Comparison of ENCODE assay signal across 17 cellular contexts in genomic region chr17:57517519-57518342, GRCh38.
DNase-seq lines count a peak whose midpoint lies in the region; ATAC-seq and TF ChIP-seq lines count a peak whose summit lies in the region.
"Had no signal": no experiment of that assay in that cellular context is flagged by ENCODE, and none has a peak within 500 bp of the region (broad histone marks: within the 10 kb centered on the region; RNA-seq: fewer than 3 reads in every experiment).

No MANE protein-coding gene starts in this region.

- H2BK15ac ChIP-seq in mesenchymal stem cell (ENCODE audit: low read depth, poor library complexity, severe bottlenecking), result peak overlapping the region; percentile 92

- peak overlapping the region in 1 of 2 experiments; percentile 56 for H3K14ac ChIP-seq in mesenchymal stem cell (ENCODE audit: low read length in 2 of 2)

- TF ChIP-seq POLR2A in adrenal gland (IDR thresholded peaks at IDR 0.05), result no peak

- peak overlapping the region in 1 of 2 experiments; percentile 38 for H3K4ac ChIP-seq in mesenchymal stem cell (ENCODE audit: low read depth in 1 of 2, low read length in 2 of 2)

- no peak overlapping the region for H3K9ac ChIP-seq in mesenchymal stem cell (ENCODE audit: low read length)

- H3K4me3 ChIP-seq in WERI-Rb-1 (ENCODE audit: low read depth, low read length), result peak overlapping the region; percentile 22
- H3K4me3 ChIP-seq in mesenchymal stem cell (ENCODE audit: insufficient read depth in 1 of 2, low read depth in 1 of 2, low read length in 2 of 2), result no peak overlapping the region
- no peak overlapping the region for H3K4me3 ChIP-seq in adrenal gland
- H3K4me3 ChIP-seq: lung, Peyer's patch, transverse colon had no signal

- H2BK120ac ChIP-seq in mesenchymal stem cell (ENCODE audit: low read depth, low read length), result no peak overlapping the region

- ATAC-seq in activated CD8-positive, alpha-beta T cell treated with anti-CD3 and anti-CD28 coated beads, Interleukin-2, amount 10 ng/mL, durations not matched to agents 7 days and 5 days, result no peak
- no peak for ATAC-seq in activated CD8-positive, alpha-beta T cell treated with anti-CD3 and anti-CD28 coated beads for 36 hours
- ATAC-seq: CD8-positive, alpha-beta T cell; stimulated activated effector memory CD8-positive, alpha-beta T cell treated with anti-CD3 and anti-CD28 coated beads, Interleukin-12 subunit alpha, Interleukin-12 subunit beta, amount 100 ng/mL, for 72 hours had no signal

- no peak overlapping the region for H3K4me2 ChIP-seq in mesenchymal stem cell (ENCODE audit: low read length, poor library complexity, severe bottlenecking)

- CTCF ChIA-PET in activated CD8-positive, alpha-beta T cell treated with anti-CD3 and anti-CD28 coated beads, Interleukin-2, amount 10 ng/mL, durations not matched to agents 7 days and 5 days (lab: Charles Lee), result no interaction called here
- CTCF ChIA-PET in activated CD8-positive, alpha-beta T cell treated with anti-CD3 and anti-CD28 coated beads for 36 hours (lab: Charles Lee), result interaction anchor here (1.2 kb wide), 1 partner anchor 154 kb away, joined by 4 read pairs; no protein-coding TSS in a partner anchor

- H3K4me1 Mint-ChIP-seq in activated CD8-positive, alpha-beta T cell treated with anti-CD3 and anti-CD28 coated beads, Interleukin-2, amount 10 ng/mL, durations not matched to agents 7 days and 5 days (ENCODE audit: low read depth), result peaks cover 7% of the 10 kb centered on the region
- H3K4me1 Mint-ChIP-seq in activated CD8-positive, alpha-beta T cell treated with anti-CD3 and anti-CD28 coated beads for 36 hours (ENCODE audit: low read depth), result peaks cover 9% of the 10 kb centered on the region
- H3K4me1 Mint-ChIP-seq in type B pancreatic cell (ENCODE audit: unreplicated experiment), result peaks cover 64% of the 10 kb centered on the region
- H3K4me1 Mint-ChIP-seq in activated T-helper 2 cell treated with anti-CD3 and anti-CD28 coated beads, Interferon-gamma antibody, Interleukin-2, Interleukin-4, amounts not matched to agents 10 μg/mL and 5 μg/mL and 100 μg/mL, durations not matched to agents 14 hours and 24 hours and 36 hours (ENCODE audit: low read depth), result peaks cover 17% of the 10 kb centered on the region

- no peak overlapping the region for H3K4me3 Mint-ChIP-seq in activated CD8-positive, alpha-beta T cell treated with anti-CD3 and anti-CD28 coated beads, Interleukin-2, amount 10 ng/mL, durations not matched to agents 7 days and 5 days
- no peak overlapping the region for H3K4me3 Mint-ChIP-seq in activated CD8-positive, alpha-beta T cell treated with anti-CD3 and anti-CD28 coated beads for 36 hours
- H3K4me3 Mint-ChIP-seq in type B pancreatic cell, result peak overlapping the region; percentile 43
- H3K4me3 Mint-ChIP-seq in activated T-helper 2 cell treated with anti-CD3 and anti-CD28 coated beads, Interferon-gamma antibody, Interleukin-2, Interleukin-4, amounts not matched to agents 10 μg/mL and 5 μg/mL and 100 μg/mL, durations not matched to agents 14 hours and 24 hours and 36 hours (ENCODE audit: low read depth), result no peak overlapping the region
- H3K4me3 Mint-ChIP-seq: CD8-positive, alpha-beta T cell; stimulated activated effector memory CD8-positive, alpha-beta T cell treated with anti-CD3 and anti-CD28 coated beads, Interleukin-12 subunit alpha, Interleukin-12 subunit beta, amount 100 ng/mL, for 72 hours had no signal

- H2BK5ac ChIP-seq in mesenchymal stem cell (ENCODE audit: low read depth, low read length, poor library complexity, severe bottlenecking), result peak overlapping the region; percentile 21

- H3K27ac ChIP-seq in WERI-Rb-1 (peak overlapping the region; percentile 98), mesenchymal stem cell (ENCODE audit: low read length, poor library complexity, severe bottlenecking) (no peak overlapping the region), adrenal gland (peak overlapping the region in 1 of 5 donors; percentile 51)
- H3K27ac ChIP-seq: neutrophil, Peyer's patch, transverse colon had no signal

- peak overlapping the region; percentile 25 to 57 for H2BK12ac ChIP-seq in mesenchymal stem cell (ENCODE audit: low read length in 2 of 2)

- H3K27me3 ChIP-seq in WERI-Rb-1 (ENCODE audit: insufficient read depth, low read depth, severe bottlenecking), result no peaks in the 10 kb centered on the region
- peaks cover 0 to 4% of the 10 kb centered on the region in 2 experiments for H3K27me3 ChIP-seq in mesenchymal stem cell (ENCODE audit: control insufficient read depth in 1 of 2, insufficient read depth in 1 of 2, low read length in 2 of 2)
- no peaks in the 10 kb centered on the region for H3K27me3 ChIP-seq in adrenal gland
- H3K27me3 ChIP-seq: neutrophil, Peyer's patch, transverse colon had no signal

- H3K36me3 ChIP-seq in WERI-Rb-1, result no peaks in the 10 kb centered on the region
- no peaks in the 10 kb centered on the region for H3K36me3 ChIP-seq in mesenchymal stem cell (ENCODE audit: control insufficient read depth in 1 of 2, insufficient read depth in 2 of 2, low read depth in 1 of 2, low read length in 2 of 2)
- no peaks in the 10 kb centered on the region for H3K36me3 ChIP-seq in adrenal gland (replicated peaks in 1 of 2)
- H3K36me3 ChIP-seq: neutrophil, Peyer's patch, transverse colon had no signal

- no peaks in the 10 kb centered on the region for H3K9me3 Mint-ChIP-seq in activated CD8-positive, alpha-beta T cell treated with anti-CD3 and anti-CD28 coated beads, Interleukin-2, amount 10 ng/mL, durations not matched to agents 7 days and 5 days (ENCODE audit: insufficient read depth)
- H3K9me3 Mint-ChIP-seq in activated CD8-positive, alpha-beta T cell treated with anti-CD3 and anti-CD28 coated beads for 36 hours, result no peaks in the 10 kb centered on the region
- H3K9me3 Mint-ChIP-seq in type B pancreatic cell, result no peaks in the 10 kb centered on the region
- no peaks in the 10 kb centered on the region for H3K9me3 Mint-ChIP-seq in activated T-helper 2 cell treated with anti-CD3 and anti-CD28 coated beads, Interferon-gamma antibody, Interleukin-2, Interleukin-4, amounts not matched to agents 10 μg/mL and 5 μg/mL and 100 μg/mL, durations not matched to agents 14 hours and 24 hours and 36 hours
- H3K9me3 Mint-ChIP-seq: CD8-positive, alpha-beta T cell; stimulated activated effector memory CD8-positive, alpha-beta T cell treated with anti-CD3 and anti-CD28 coated beads, Interleukin-12 subunit alpha, Interleukin-12 subunit beta, amount 100 ng/mL, for 72 hours had no signal

- no peak for TF ChIP-seq CTCF in activated CD8-positive, alpha-beta T cell treated with anti-CD3 and anti-CD28 coated beads for 36 hours (IDR thresholded peaks at IDR 0.05)
- no peak for TF ChIP-seq CTCF in WERI-Rb-1 (IDR thresholded peaks at IDR 0.05; ENCODE audit: low read depth, low read length)
- TF ChIP-seq CTCF in type B pancreatic cell (conservative IDR thresholded peaks at IDR 0.05), result no peak
- no peak for TF ChIP-seq CTCF in adrenal gland (IDR thresholded peaks at IDR 0.05)

- H3K4me1 ChIP-seq in mesenchymal stem cell (ENCODE audit: control insufficient read depth, insufficient read depth, low read depth, low read length) (peaks cover 18% of the 10 kb centered on the region), adrenal gland (replicated peaks in 1 of 2) (peaks cover 4 to 16% of the 10 kb centered on the region in 2 donors)
- H3K4me1 ChIP-seq: transverse colon had no signal

- no peaks in the 10 kb centered on the region for H3K9me3 ChIP-seq in WERI-Rb-1 (ENCODE audit: severe bottlenecking)
- no peaks in the 10 kb centered on the region for H3K9me3 ChIP-seq in mesenchymal stem cell (ENCODE audit: control insufficient read depth, low read length)
- H3K9me3 ChIP-seq in adrenal gland (replicated peaks in 1 of 3), result no peaks in the 10 kb centered on the region
- H3K9me3 ChIP-seq: neutrophil, Peyer's patch, transverse colon had no signal

- intact Hi-C loops in activated CD8-positive, alpha-beta T cell treated with anti-CD3 and anti-CD28 coated beads for 36 hours (cut with micrococcal nuclease), result no loop called here
- intact Hi-C loops in adrenal gland (cut with DNase I), result no loop called here
- intact Hi-C loops in activated T-helper 2 cell treated with anti-CD3 and anti-CD28 coated beads, Interferon-gamma antibody, Interleukin-2, Interleukin-4, amounts not matched to agents 10 μg/mL and 5 μg/mL and 100 μg/mL, durations not matched to agents 14 hours and 24 hours and 36 hours (cut with micrococcal nuclease), result no loop called here

- no peak for DNase-seq in activated CD8-positive, alpha-beta T cell treated with anti-CD3 and anti-CD28 coated beads, Interleukin-2, amount 10 ng/mL, durations not matched to agents 7 days and 5 days
- no peak for DNase-seq in activated CD8-positive, alpha-beta T cell treated with anti-CD3 and anti-CD28 coated beads for 36 hours
- DNase-seq in WERI-Rb-1, result peak; percentile 94
- no peak for DNase-seq in mesenchymal stem cell
- no peak for DNase-seq in type B pancreatic cell (ENCODE audit: extremely low spot score, unreplicated experiment)
- DNase-seq in adrenal gland, result no peak
- DNase-seq in activated T-helper 2 cell treated with anti-CD3 and anti-CD28 coated beads, Interferon-gamma antibody, Interleukin-2, Interleukin-4, amounts not matched to agents 10 μg/mL and 5 μg/mL and 100 μg/mL, durations not matched to agents 14 hours and 24 hours and 36 hours (ENCODE audit: low spot score), result no peak
- DNase-seq in OCI-M1 (lab: John Stamatoyannopoulos, UW), result no peak
- DNase-seq: activated T-cell treated with anti-CD3 and anti-CD28 coated beads, Interleukin-2, amount 50 U/mL, for 48 hours; CD8-positive, alpha-beta T cell; central memory CD4-positive, alpha-beta T cell; KBM-7; Peyer's patch; transverse colon had no signal

- peak overlapping the region; percentile 1 for H4K8ac ChIP-seq in mesenchymal stem cell (ENCODE audit: low read length)

- H2AFZ ChIP-seq in mesenchymal stem cell (ENCODE audit: low read depth, low read length), result no peak overlapping the region

- no peaks in the 10 kb centered on the region for H3K27me3 Mint-ChIP-seq in activated CD8-positive, alpha-beta T cell treated with anti-CD3 and anti-CD28 coated beads, Interleukin-2, amount 10 ng/mL, durations not matched to agents 7 days and 5 days (ENCODE audit: low read depth)
- H3K27me3 Mint-ChIP-seq in activated CD8-positive, alpha-beta T cell treated with anti-CD3 and anti-CD28 coated beads for 36 hours, result no peaks in the 10 kb centered on the region
- no peaks in the 10 kb centered on the region for H3K27me3 Mint-ChIP-seq in type B pancreatic cell
- H3K27me3 Mint-ChIP-seq in activated T-helper 2 cell treated with anti-CD3 and anti-CD28 coated beads, Interferon-gamma antibody, Interleukin-2, Interleukin-4, amounts not matched to agents 10 μg/mL and 5 μg/mL and 100 μg/mL, durations not matched to agents 14 hours and 24 hours and 36 hours (ENCODE audit: low read depth), result no peaks in the 10 kb centered on the region

- H3K36me3 Mint-ChIP-seq in activated CD8-positive, alpha-beta T cell treated with anti-CD3 and anti-CD28 coated beads, Interleukin-2, amount 10 ng/mL, durations not matched to agents 7 days and 5 days (ENCODE audit: low read depth), result no peaks in the 10 kb centered on the region
- H3K36me3 Mint-ChIP-seq in activated CD8-positive, alpha-beta T cell treated with anti-CD3 and anti-CD28 coated beads for 36 hours (ENCODE audit: low read depth), result peaks cover 2% of the 10 kb centered on the region
- H3K36me3 Mint-ChIP-seq in type B pancreatic cell, result peaks cover 9% of the 10 kb centered on the region
- H3K36me3 Mint-ChIP-seq in activated T-helper 2 cell treated with anti-CD3 and anti-CD28 coated beads, Interferon-gamma antibody, Interleukin-2, Interleukin-4, amounts not matched to agents 10 μg/mL and 5 μg/mL and 100 μg/mL, durations not matched to agents 14 hours and 24 hours and 36 hours (ENCODE audit: low read depth), result peaks cover 3% of the 10 kb centered on the region
- H3K36me3 Mint-ChIP-seq: stimulated activated effector memory CD8-positive, alpha-beta T cell treated with anti-CD3 and anti-CD28 coated beads, Interleukin-12 subunit alpha, Interleukin-12 subunit beta, amount 100 ng/mL, for 72 hours had no signal

- peak overlapping the region; percentile 54 for H2AK5ac ChIP-seq in mesenchymal stem cell (ENCODE audit: low read length, severe bottlenecking)

- H3K27ac Mint-ChIP-seq in activated CD8-positive, alpha-beta T cell treated with anti-CD3 and anti-CD28 coated beads, Interleukin-2, amount 10 ng/mL, durations not matched to agents 7 days and 5 days, result peak overlapping the region; percentile 14
- no peak overlapping the region for H3K27ac Mint-ChIP-seq in activated CD8-positive, alpha-beta T cell treated with anti-CD3 and anti-CD28 coated beads for 36 hours
- H3K27ac Mint-ChIP-seq in type B pancreatic cell, result peak overlapping the region; percentile 53
- no peak overlapping the region for H3K27ac Mint-ChIP-seq in activated T-helper 2 cell treated with anti-CD3 and anti-CD28 coated beads, Interferon-gamma antibody, Interleukin-2, Interleukin-4, amounts not matched to agents 10 μg/mL and 5 μg/mL and 100 μg/mL, durations not matched to agents 14 hours and 24 hours and 36 hours
- H3K27ac Mint-ChIP-seq: CD8-positive, alpha-beta T cell; stimulated activated effector memory CD8-positive, alpha-beta T cell treated with anti-CD3 and anti-CD28 coated beads, Interleukin-12 subunit alpha, Interleukin-12 subunit beta, amount 100 ng/mL, for 72 hours had no signal

- peaks cover 30% of the 10 kb centered on the region for H3K79me1 ChIP-seq in mesenchymal stem cell (replicated peaks; ENCODE audit: low read length, poor library complexity, severe bottlenecking)

- peak overlapping the region in 1 of 2 experiments; percentile 83 for H3K18ac ChIP-seq in mesenchymal stem cell (ENCODE audit: low read depth in 1 of 2, low read length in 2 of 2)

- POLR2A ChIA-PET in activated CD8-positive, alpha-beta T cell treated with anti-CD3 and anti-CD28 coated beads, Interleukin-2, amount 10 ng/mL, durations not matched to agents 7 days and 5 days (lab: Charles Lee), result interaction anchor here (1.1 kb wide), 1 partner anchor 14 kb away, joined by 3 read pairs; no protein-coding TSS in a partner anchor
- POLR2A ChIA-PET in activated CD8-positive, alpha-beta T cell treated with anti-CD3 and anti-CD28 coated beads for 36 hours (lab: Charles Lee), result no interaction called here

- no peak overlapping the region for H3K23ac ChIP-seq in mesenchymal stem cell (ENCODE audit: low read length in 2 of 2)

- H4K91ac ChIP-seq in mesenchymal stem cell (ENCODE audit: low read length), result peak overlapping the region; percentile 78

- 70% methylated on average over 2 of the region's 7 CpGs for WGBS in mesenchymal stem cell
- WGBS in adrenal gland, 4 donors, result 80 to 91% (median 82%) methylated on average over 7 of the region's 7 CpGs

Comparison
In these comparisons a context has a peak if more than half of its experiments do, and no peak if none do; other contexts are left out.
1. H3K27ac Mint-ChIP-seq: peak in activated CD8-positive, alpha-beta T cell treated with anti-CD3 and anti-CD28 coated beads, Interleukin-2, amount 10 ng/mL, durations not matched to agents 7 days and 5 days (single experiment) and type B pancreatic cell (single experiment); none in activated CD8-positive, alpha-beta T cell treated with anti-CD3 and anti-CD28 coated beads for 36 hours (single experiment) and activated T-helper 2 cell treated with anti-CD3 and anti-CD28 coated beads, Interferon-gamma antibody, Interleukin-2, Interleukin-4, amounts not matched to agents 10 μg/mL and 5 μg/mL and 100 μg/mL, durations not matched to agents 14 hours and 24 hours and 36 hours (single experiment).